Comparison of ENCODE assay signal across 1 cellular context in the genomic region with DNA sequence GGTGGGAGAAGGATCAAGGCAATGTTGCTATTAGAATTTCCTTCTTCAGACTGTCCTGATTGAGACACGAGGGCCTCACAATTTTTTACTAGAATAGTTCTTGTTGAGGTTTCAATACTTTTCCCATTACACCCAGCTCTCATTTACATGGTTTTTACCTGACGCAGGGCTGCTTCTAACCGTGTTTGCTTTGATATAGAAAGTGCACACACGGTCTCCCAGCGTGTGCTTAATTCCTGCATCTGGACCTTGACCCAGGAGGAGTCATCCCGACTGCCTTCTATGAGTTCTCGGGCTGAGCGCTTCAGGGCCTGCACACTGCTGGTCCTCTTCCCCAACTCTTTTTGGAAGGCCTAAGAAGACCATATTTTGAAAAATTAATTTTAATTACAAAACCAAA.
A peak's percentile ranks its signal among the peaks of the same experiment; 100 is the strongest.
TF ChIP-seq lines count a peak whose summit lies in the region.

No MANE protein-coding gene starts in this region.

TF ChIP-seq in HepG2, 621 proteins besides CTCF, POLR2A, EP300 and RAD21 (continues in another document):
- TF ChIP-seq ZNF432 (CRISPR knock-in tag; IDR thresholded peaks at IDR 0.05; ENCODE audit: borderline replicate concordance): no peak
- no peak for TF ChIP-seq RBM22 (optimal IDR thresholded peaks at IDR 0.05; ENCODE audit: low read length)
- TF ChIP-seq ZNF446 (CRISPR knock-in tag; IDR thresholded peaks at IDR 0.05): no peak
- TF ChIP-seq REPIN1 (CRISPR knock-in tag; IDR thresholded peaks at IDR 0.05; ENCODE audit: borderline replicate concordance, low read depth): no peak
- TF ChIP-seq, protein P1, sequence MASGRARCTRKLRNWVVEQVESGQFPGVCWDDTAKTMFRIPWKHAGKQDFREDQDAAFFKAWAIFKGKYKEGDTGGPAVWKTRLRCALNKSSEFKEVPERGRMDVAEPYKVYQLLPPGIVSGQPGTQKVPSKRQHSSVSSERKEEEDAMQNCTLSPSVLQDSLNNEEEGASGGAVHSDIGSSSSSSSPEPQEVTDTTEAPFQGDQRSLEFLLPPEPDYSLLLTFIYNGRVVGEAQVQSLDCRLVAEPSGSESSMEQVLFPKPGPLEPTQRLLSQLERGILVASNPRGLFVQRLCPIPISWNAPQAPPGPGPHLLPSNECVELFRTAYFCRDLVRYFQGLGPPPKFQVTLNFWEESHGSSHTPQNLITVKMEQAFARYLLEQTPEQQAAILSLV (CRISPR knock-in tag; IDR thresholded peaks at IDR 0.05; ENCODE audit: borderline replicate concordance): no peak
- no peak for TF ChIP-seq CENPT (CRISPR knock-in tag; IDR thresholded peaks at IDR 0.05; ENCODE audit: low read depth)
- no peak for TF ChIP-seq ZNF10 (CRISPR knock-in tag; IDR thresholded peaks at IDR 0.05; ENCODE audit: borderline replicate concordance, low read depth)
- peak; percentile 48; the same call in 1 of the 2 replicates for TF ChIP-seq KMT2A (CRISPR knock-in tag; IDR thresholded peaks at IDR 0.05)
- TF ChIP-seq SIN3A (IDR thresholded peaks at IDR 0.05; ENCODE audit: borderline replicate concordance, low read depth, low read length): no peak
- no peak for TF ChIP-seq TBL1XR1 (IDR thresholded peaks at IDR 0.05; ENCODE audit: borderline replicate concordance, low read length, partially characterized antibody)
- no peak for TF ChIP-seq ZNF652 (CRISPR knock-in tag; IDR thresholded peaks at IDR 0.05; ENCODE audit: borderline replicate concordance, low read depth)
- no peak; the same call in 1 of the 2 replicates for TF ChIP-seq KLF9 (CRISPR knock-in tag; IDR thresholded peaks at IDR 0.05; ENCODE audit: low read depth)
- no peak for TF ChIP-seq NFYC (CRISPR knock-in tag; IDR thresholded peaks at IDR 0.05)
- TF ChIP-seq FOXJ3 (CRISPR knock-in tag; IDR thresholded peaks at IDR 0.05; ENCODE audit: borderline replicate concordance): peak; percentile 51; the same call in 1 of the 2 replicates
- no peak for TF ChIP-seq ONECUT2 (CRISPR knock-in tag; IDR thresholded peaks at IDR 0.05)
- TF ChIP-seq HIVEP1 (CRISPR knock-in tag; IDR thresholded peaks at IDR 0.05): no peak
- no peak for TF ChIP-seq GTF3A (CRISPR knock-in tag; conservative IDR thresholded peaks at IDR 0.05)
- TF ChIP-seq DPF2 (CRISPR knock-in tag; IDR thresholded peaks at IDR 0.05; ENCODE audit: borderline replicate concordance, low read depth): 0 out of 2 replicates have a peak, but pooled peaks have one; percentile 24
- TF ChIP-seq, protein P2, sequence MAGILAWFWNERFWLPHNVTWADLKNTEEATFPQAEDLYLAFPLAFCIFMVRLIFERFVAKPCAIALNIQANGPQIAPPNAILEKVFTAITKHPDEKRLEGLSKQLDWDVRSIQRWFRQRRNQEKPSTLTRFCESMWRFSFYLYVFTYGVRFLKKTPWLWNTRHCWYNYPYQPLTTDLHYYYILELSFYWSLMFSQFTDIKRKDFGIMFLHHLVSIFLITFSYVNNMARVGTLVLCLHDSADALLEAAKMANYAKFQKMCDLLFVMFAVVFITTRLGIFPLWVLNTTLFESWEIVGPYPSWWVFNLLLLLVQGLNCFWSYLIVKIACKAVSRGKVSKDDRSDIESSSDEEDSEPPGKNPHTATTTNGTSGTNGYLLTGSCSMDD (CRISPR knock-in tag; IDR thresholded peaks at IDR 0.05): no peak
- TF ChIP-seq, protein P3, sequence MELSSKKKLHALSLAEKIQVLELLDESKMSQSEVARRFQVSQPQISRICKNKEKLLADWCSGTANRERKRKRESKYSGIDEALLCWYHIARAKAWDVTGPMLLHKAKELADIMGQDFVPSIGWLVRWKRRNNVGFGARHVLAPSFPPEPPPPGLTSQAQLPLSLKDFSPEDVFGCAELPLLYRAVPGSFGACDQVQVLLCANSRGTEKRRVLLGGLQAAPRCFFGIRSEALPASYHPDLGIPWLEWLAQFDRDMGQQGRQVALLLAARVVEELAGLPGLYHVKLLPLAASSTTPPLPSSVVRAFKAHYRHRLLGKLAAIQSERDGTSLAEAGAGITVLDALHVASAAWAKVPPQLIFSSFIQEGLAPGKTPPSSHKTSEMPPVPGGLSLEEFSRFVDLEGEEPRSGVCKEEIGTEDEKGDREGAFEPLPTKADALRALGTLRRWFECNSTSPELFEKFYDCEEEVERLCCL (CRISPR knock-in tag; IDR thresholded peaks at IDR 0.05; ENCODE audit: borderline replicate concordance): no peak
- TF ChIP-seq, protein P4, sequence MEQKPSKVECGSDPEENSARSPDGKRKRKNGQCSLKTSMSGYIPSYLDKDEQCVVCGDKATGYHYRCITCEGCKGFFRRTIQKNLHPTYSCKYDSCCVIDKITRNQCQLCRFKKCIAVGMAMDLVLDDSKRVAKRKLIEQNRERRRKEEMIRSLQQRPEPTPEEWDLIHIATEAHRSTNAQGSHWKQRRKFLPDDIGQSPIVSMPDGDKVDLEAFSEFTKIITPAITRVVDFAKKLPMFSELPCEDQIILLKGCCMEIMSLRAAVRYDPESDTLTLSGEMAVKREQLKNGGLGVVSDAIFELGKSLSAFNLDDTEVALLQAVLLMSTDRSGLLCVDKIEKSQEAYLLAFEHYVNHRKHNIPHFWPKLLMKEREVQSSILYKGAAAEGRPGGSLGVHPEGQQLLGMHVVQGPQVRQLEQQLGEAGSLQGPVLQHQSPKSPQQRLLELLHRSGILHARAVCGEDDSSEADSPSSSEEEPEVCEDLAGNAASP (CRISPR knock-in tag; IDR thresholded peaks at IDR 0.05; ENCODE audit: borderline replicate concordance): peak; percentile 25; the same call in 1 of the 2 replicates
- peak; percentile 47; the same call in 1 of the 3 replicates for TF ChIP-seq MXI1 (IDR thresholded peaks at IDR 0.05; ENCODE audit: borderline replicate concordance, low read depth, low read length)
- TF ChIP-seq, protein P5, sequence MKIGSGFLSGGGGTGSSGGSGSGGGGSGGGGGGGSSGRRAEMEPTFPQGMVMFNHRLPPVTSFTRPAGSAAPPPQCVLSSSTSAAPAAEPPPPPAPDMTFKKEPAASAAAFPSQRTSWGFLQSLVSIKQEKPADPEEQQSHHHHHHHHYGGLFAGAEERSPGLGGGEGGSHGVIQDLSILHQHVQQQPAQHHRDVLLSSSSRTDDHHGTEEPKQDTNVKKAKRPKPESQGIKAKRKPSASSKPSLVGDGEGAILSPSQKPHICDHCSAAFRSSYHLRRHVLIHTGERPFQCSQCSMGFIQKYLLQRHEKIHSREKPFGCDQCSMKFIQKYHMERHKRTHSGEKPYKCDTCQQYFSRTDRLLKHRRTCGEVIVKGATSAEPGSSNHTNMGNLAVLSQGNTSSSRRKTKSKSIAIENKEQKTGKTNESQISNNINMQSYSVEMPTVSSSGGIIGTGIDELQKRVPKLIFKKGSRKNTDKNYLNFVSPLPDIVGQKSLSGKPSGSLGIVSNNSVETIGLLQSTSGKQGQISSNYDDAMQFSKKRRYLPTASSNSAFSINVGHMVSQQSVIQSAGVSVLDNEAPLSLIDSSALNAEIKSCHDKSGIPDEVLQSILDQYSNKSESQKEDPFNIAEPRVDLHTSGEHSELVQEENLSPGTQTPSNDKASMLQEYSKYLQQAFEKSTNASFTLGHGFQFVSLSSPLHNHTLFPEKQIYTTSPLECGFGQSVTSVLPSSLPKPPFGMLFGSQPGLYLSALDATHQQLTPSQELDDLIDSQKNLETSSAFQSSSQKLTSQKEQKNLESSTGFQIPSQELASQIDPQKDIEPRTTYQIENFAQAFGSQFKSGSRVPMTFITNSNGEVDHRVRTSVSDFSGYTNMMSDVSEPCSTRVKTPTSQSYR (CRISPR knock-in tag; IDR thresholded peaks at IDR 0.05; ENCODE audit: borderline replicate concordance): no peak
- no peak for TF ChIP-seq ZFP37 (CRISPR knock-in tag; IDR thresholded peaks at IDR 0.05; ENCODE audit: borderline replicate concordance)
- TF ChIP-seq NCOA5 (CRISPR knock-in tag; IDR thresholded peaks at IDR 0.05): no peak
- peak; percentile 64; the same call in 1 of the 2 replicates for TF ChIP-seq KMT2B (CRISPR knock-in tag; IDR thresholded peaks at IDR 0.05)
- no peak for TF ChIP-seq ZNF766 (CRISPR knock-in tag; IDR thresholded peaks at IDR 0.05; ENCODE audit: borderline replicate concordance)
- TF ChIP-seq, protein P6, sequence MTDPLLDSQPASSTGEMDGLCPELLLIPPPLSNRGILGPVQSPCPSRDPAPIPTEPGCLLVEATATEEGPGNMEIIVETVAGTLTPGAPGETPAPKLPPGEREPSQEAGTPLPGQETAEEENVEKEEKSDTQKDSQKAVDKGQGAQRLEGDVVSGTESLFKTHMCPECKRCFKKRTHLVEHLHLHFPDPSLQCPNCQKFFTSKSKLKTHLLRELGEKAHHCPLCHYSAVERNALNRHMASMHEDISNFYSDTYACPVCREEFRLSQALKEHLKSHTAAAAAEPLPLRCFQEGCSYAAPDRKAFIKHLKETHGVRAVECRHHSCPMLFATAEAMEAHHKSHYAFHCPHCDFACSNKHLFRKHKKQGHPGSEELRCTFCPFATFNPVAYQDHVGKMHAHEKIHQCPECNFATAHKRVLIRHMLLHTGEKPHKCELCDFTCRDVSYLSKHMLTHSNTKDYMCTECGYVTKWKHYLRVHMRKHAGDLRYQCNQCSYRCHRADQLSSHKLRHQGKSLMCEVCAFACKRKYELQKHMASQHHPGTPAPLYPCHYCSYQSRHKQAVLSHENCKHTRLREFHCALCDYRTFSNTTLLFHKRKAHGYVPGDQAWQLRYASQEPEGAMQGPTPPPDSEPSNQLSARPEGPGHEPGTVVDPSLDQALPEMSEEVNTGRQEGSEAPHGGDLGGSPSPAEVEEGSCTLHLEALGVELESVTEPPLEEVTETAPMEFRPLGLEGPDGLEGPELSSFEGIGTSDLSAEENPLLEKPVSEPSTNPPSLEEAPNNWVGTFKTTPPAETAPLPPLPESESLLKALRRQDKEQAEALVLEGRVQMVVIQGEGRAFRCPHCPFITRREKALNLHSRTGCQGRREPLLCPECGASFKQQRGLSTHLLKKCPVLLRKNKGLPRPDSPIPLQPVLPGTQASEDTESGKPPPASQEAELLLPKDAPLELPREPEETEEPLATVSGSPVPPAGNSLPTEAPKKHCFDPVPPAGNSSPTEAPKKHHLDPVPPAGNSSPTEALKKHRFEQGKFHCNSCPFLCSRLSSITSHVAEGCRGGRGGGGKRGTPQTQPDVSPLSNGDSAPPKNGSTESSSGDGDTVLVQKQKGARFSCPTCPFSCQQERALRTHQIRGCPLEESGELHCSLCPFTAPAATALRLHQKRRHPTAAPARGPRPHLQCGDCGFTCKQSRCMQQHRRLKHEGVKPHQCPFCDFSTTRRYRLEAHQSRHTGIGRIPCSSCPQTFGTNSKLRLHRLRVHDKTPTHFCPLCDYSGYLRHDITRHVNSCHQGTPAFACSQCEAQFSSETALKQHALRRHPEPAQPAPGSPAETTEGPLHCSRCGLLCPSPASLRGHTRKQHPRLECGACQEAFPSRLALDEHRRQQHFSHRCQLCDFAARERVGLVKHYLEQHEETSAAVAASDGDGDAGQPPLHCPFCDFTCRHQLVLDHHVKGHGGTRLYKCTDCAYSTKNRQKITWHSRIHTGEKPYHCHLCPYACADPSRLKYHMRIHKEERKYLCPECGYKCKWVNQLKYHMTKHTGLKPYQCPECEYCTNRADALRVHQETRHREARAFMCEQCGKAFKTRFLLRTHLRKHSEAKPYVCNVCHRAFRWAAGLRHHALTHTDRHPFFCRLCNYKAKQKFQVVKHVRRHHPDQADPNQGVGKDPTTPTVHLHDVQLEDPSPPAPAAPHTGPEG (CRISPR knock-in tag; IDR thresholded peaks at IDR 0.05): no peak
- no peak for TF ChIP-seq SMAD1 (CRISPR knock-in tag; IDR thresholded peaks at IDR 0.05; ENCODE audit: borderline replicate concordance, low read depth)
- TF ChIP-seq ZSCAN30 (CRISPR knock-in tag; IDR thresholded peaks at IDR 0.05): no peak
- TF ChIP-seq, protein P7, sequence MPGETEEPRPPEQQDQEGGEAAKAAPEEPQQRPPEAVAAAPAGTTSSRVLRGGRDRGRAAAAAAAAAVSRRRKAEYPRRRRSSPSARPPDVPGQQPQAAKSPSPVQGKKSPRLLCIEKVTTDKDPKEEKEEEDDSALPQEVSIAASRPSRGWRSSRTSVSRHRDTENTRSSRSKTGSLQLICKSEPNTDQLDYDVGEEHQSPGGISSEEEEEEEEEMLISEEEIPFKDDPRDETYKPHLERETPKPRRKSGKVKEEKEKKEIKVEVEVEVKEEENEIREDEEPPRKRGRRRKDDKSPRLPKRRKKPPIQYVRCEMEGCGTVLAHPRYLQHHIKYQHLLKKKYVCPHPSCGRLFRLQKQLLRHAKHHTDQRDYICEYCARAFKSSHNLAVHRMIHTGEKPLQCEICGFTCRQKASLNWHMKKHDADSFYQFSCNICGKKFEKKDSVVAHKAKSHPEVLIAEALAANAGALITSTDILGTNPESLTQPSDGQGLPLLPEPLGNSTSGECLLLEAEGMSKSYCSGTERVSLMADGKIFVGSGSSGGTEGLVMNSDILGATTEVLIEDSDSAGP (CRISPR knock-in tag; IDR thresholded peaks at IDR 0.05; ENCODE audit: borderline replicate concordance): no peak
- no peak for TF ChIP-seq ZNF768 (CRISPR knock-in tag; IDR thresholded peaks at IDR 0.05)
- TF ChIP-seq MTF1 (CRISPR knock-in tag; IDR thresholded peaks at IDR 0.05): no peak
- no peak for TF ChIP-seq GLI4 (CRISPR knock-in tag; IDR thresholded peaks at IDR 0.05; ENCODE audit: borderline replicate concordance)
- no peak for TF ChIP-seq NFRKB (IDR thresholded peaks at IDR 0.05)
- peak; percentile 68 for TF ChIP-seq BCL6 (CRISPR knock-in tag; IDR thresholded peaks at IDR 0.05)
- TF ChIP-seq, protein P8, sequence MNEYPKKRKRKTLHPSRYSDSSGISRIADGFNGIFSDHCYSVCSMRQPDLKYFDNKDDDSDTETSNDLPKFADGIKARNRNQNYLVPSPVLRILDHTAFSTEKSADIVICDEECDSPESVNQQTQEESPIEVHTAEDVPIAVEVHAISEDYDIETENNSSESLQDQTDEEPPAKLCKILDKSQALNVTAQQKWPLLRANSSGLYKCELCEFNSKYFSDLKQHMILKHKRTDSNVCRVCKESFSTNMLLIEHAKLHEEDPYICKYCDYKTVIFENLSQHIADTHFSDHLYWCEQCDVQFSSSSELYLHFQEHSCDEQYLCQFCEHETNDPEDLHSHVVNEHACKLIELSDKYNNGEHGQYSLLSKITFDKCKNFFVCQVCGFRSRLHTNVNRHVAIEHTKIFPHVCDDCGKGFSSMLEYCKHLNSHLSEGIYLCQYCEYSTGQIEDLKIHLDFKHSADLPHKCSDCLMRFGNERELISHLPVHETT (CRISPR knock-in tag; conservative IDR thresholded peaks at IDR 0.05): no peak
- TF ChIP-seq ZNF274 (CRISPR knock-in tag; IDR thresholded peaks at IDR 0.05): peak; percentile 97
- TF ChIP-seq, protein P9, sequence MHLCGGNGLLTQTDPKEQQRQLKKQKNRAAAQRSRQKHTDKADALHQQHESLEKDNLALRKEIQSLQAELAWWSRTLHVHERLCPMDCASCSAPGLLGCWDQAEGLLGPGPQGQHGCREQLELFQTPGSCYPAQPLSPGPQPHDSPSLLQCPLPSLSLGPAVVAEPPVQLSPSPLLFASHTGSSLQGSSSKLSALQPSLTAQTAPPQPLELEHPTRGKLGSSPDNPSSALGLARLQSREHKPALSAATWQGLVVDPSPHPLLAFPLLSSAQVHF (CRISPR knock-in tag; IDR thresholded peaks at IDR 0.05): no peak
- TF ChIP-seq SP4 (CRISPR knock-in tag; IDR thresholded peaks at IDR 0.05): no peak
